20 cellular contexts compared by ENCODE assay signal in the genomic region with DNA sequence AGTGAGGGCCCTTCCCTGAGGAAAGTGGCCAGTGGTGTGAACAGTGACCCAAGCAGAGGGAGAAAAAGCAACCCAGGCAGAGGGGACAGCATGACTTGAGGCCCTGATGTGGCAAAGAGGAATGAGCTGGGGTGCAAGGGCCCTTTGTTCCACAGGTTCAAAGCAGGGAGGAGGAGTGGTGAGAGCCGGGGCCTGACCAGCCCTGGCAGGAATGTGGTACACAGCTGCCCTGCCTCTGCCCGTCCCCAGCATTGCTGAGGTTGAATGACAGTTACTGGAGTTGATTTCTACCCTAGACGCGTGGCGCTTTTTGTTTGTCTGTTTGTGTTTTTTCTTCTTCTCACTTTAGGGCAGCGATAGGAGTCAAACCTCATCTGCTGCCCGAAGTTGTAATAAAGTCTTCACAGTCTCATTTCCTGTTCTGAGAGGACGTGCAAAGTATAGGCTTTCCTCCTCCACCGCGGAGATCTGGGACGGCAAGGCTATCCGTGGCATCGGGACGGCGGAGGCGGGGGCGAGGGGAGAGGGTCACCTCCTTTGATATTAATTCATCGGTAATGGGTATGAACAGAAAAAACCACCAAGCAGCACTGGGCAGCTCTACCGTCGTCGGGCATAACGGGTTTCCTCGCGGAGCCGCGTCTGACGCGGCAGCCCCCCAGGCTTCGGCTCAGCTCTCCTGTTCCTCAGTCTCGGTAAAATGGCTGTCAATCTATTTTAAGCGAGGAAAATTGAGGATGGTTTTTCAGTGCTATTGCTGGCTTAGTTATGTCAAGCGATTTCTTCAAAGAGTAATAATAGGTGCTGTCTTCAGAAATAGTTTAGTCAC.
DNase-seq lines count a peak whose midpoint lies in the region; ATAC-seq, FAIRE-seq and TF ChIP-seq lines count a peak whose summit lies in the region.
"Had no signal": no experiment of that assay in that cellular context is flagged by ENCODE, and none has a peak within 500 bp of the region (broad histone marks: within the 10 kb centered on the region; RNA-seq: fewer than 3 reads in every experiment).

No MANE protein-coding gene starts in this region.

- H4K20me1 ChIP-seq in endothelial cell of umbilical vein (replicated peaks; ENCODE audit: control insufficient read depth, extremely low read depth, insufficient read depth, low read length), result no peaks in the 10 kb centered on the region

- H3K36me3 ChIP-seq in endothelial cell of umbilical vein (ENCODE audit: control insufficient read depth in 2 of 2, extremely low read depth in 1 of 2, insufficient read depth in 2 of 2, low read length in 2 of 2) (no peaks in the 10 kb centered on the region), kidney (ENCODE audit: control insufficient read depth in 1 of 2, insufficient read depth in 2 of 2, low read length in 2 of 2) (no peaks in the 10 kb centered on the region), parathyroid adenoma (ENCODE audit: control insufficient read depth, insufficient read depth, low read length) (no peaks in the 10 kb centered on the region), upper lobe of right lung (no peaks in the 10 kb centered on the region)
- H3K36me3 ChIP-seq: colonic mucosa, ovary had no signal

- H2AFZ ChIP-seq in endothelial cell of umbilical vein (ENCODE audit: low read depth, low read length) (peak overlapping the region; percentile 35), parathyroid adenoma (no peak overlapping the region)

- CTCF ChIA-PET in endothelial cell of umbilical vein (lab: Charles Lee), result no interaction called here

- TF ChIP-seq CTCF in endothelial cell of umbilical vein (IDR thresholded peaks at IDR 0.05; ENCODE audit: extremely low read depth in 1 of 2, insufficient read depth in 1 of 2, low read depth in 1 of 2, low read length in 2 of 2) (no peak), kidney (IDR thresholded peaks at IDR 0.05; ENCODE audit: borderline replicate concordance, extremely low read depth, insufficient read depth) (no peak), parathyroid adenoma (IDR thresholded peaks at IDR 0.05) (no peak), upper lobe of right lung (IDR thresholded peaks at IDR 0.05) (no peak)

- POLR2A ChIA-PET in endothelial cell of umbilical vein (lab: Charles Lee), result no interaction called here

- H3K27ac ChIP-seq in endothelial cell of umbilical vein (ENCODE audit: insufficient read depth, low read depth, low read length) (no peak overlapping the region), kidney (ENCODE audit: low read depth in 2 of 2, low read length in 2 of 2) (peak overlapping the region; percentile 55 to 66), parathyroid adenoma (no peak overlapping the region), upper lobe of right lung (no peak overlapping the region)
- H3K27ac ChIP-seq: colonic mucosa, foreskin keratinocyte, ovary had no signal

- H3K79me2 ChIP-seq in endothelial cell of umbilical vein (ENCODE audit: control insufficient read depth, insufficient read depth, low read length) (no peaks in the 10 kb centered on the region), parathyroid adenoma (no peaks in the 10 kb centered on the region)

- H3K9ac ChIP-seq in endothelial cell of umbilical vein (replicated peaks; ENCODE audit: extremely low read depth, insufficient read depth, low read length) (no peak overlapping the region), kidney (ENCODE audit: low read length in 2 of 2) (peak overlapping the region; percentile 8 to 38), parathyroid adenoma (no peak overlapping the region)

- DNase-seq in endothelial cell of umbilical vein (ENCODE audit: low read depth, low spot score) (peak; percentile 10), kidney (peak; percentile 71), upper lobe of right lung (no peak), H54 (ENCODE audit: insufficient read length, low spot score) (no peak), foreskin melanocyte (no peak), 8988T (no peak)
- DNase-seq: activated CD4-positive, alpha-beta T cell treated with anti-CD3 and anti-CD28 coated beads for 1 hour; activated naive CD4-positive, alpha-beta T cell treated with anti-CD3 and anti-CD28 coated beads, Interleukin-2, amount 50 U/mL, for 16 hours; activated T-cell treated with anti-CD3 and anti-CD28 coated beads, Interleukin-2, amount 50 U/mL, for 72 hours; Caco-2; colonic mucosa; foreskin keratinocyte; KBM-7; left colon; NCI-H187; NCI-H446 treated with DMSO at 0.1 percent for 48 hours; ovary; stimulated activated CD4-positive, alpha-beta T cell treated with anti-CD3 and anti-CD28 coated beads, Interleukin-4, amount 100 ng/mL, for 24 hours had no signal

- H3K4me3 ChIP-seq in endothelial cell of umbilical vein (replicated peaks in 1 of 3; ENCODE audit: insufficient read depth in 1 of 3, low read depth in 1 of 3, low read length in 3 of 3) (peak overlapping the region in 2 of 3 experiments; percentile 25 to 31), kidney (ENCODE audit: low read length in 2 of 2) (peak overlapping the region; percentile 54 to 67), parathyroid adenoma (ENCODE audit: low read depth, low read length) (peak overlapping the region; percentile 19), upper lobe of right lung (peak overlapping the region; percentile 19)
- H3K4me3 ChIP-seq: colonic mucosa, ovary, smooth muscle cell had no signal

- BruUV-seq in endothelial cell of umbilical vein (replicated peaks; lab: Mats Ljungman, UMichigan), result no TSS peak

- H3K4me1 ChIP-seq in endothelial cell of umbilical vein (ENCODE audit: control insufficient read depth, extremely low read depth, insufficient read depth, low read length) (peaks cover 3% of the 10 kb centered on the region), kidney (ENCODE audit: control insufficient read depth in 1 of 2, insufficient read depth in 1 of 2, low read depth in 1 of 2, low read length in 2 of 2) (peaks cover 13 to 25% of the 10 kb centered on the region in 2 donors), parathyroid adenoma (no peaks in the 10 kb centered on the region), upper lobe of right lung (no peaks in the 10 kb centered on the region)
- H3K4me1 ChIP-seq: Caco-2, colonic mucosa, foreskin keratinocyte had no signal

- H3K9me1 ChIP-seq in endothelial cell of umbilical vein (replicated peaks; ENCODE audit: control insufficient read depth, extremely low read depth, insufficient read depth, low read length), result no peaks in the 10 kb centered on the region

- FAIRE-seq in endothelial cell of umbilical vein (lab: Jason Lieb, UNC) (peak; percentile 59), kidney (lab: Jason Lieb, UNC) (no peak), H54 (lab: Jason Lieb, UNC) (no peak)

- intact Hi-C loops in endothelial cell of umbilical vein (cut with micrococcal nuclease) (loop anchor here (2.0 kb wide), 1 partner anchor 189 kb away; no protein-coding TSS in a partner anchor), kidney (cut with DNase I) (no loop called here), upper lobe of right lung (cut with DNase I) (no loop called here)

- TF ChIP-seq POLR2A in endothelial cell of umbilical vein (IDR thresholded peaks at IDR 0.05; ENCODE audit: low read depth, low read length), result no peak
- no peak for TF ChIP-seq POLR2A in H54 (IDR thresholded peaks at IDR 0.05; ENCODE audit: low read depth, low read length)

- H3K9me3 ChIP-seq in endothelial cell of umbilical vein (replicated peaks; ENCODE audit: control insufficient read depth, insufficient read depth, low read length) (no peaks in the 10 kb centered on the region), kidney (ENCODE audit: control insufficient read depth in 1 of 2, low read length in 2 of 2) (no peaks in the 10 kb centered on the region), parathyroid adenoma (ENCODE audit: control insufficient read depth, low read length) (no peaks in the 10 kb centered on the region), upper lobe of right lung (no peaks in the 10 kb centered on the region)
- H3K9me3 ChIP-seq: Caco-2, colonic mucosa, ovary had no signal

- peaks cover 0 to 10% of the 10 kb centered on the region in 2 experiments for H3K27me3 ChIP-seq in endothelial cell of umbilical vein (ENCODE audit: control insufficient read depth in 2 of 2, insufficient read depth in 2 of 2, low read length in 2 of 2)
- H3K27me3 ChIP-seq in parathyroid adenoma (ENCODE audit: control insufficient read depth, insufficient read depth, low read length), result no peaks in the 10 kb centered on the region
- H3K27me3 ChIP-seq in upper lobe of right lung, result no peaks in the 10 kb centered on the region
- H3K27me3 ChIP-seq: colonic mucosa, ovary had no signal

- ATAC-seq in upper lobe of right lung, result peak; percentile 33
- ATAC-seq: activated T-cell treated with anti-CD3 and anti-CD28 coated beads, Interleukin-2, amount 50 U/mL, for 72 hours; foreskin keratinocyte; left colon had no signal

- dilution Hi-C loops in endothelial cell of umbilical vein (cut with MboI; ENCODE audit: extremely low pct_ligation_motif_present, low sequenced_read_pairs), result no loop called here

- H3K4me2 ChIP-seq in endothelial cell of umbilical vein (ENCODE audit: insufficient read depth, low read length), result peak overlapping the region; percentile 37
- peak overlapping the region; percentile 8 for H3K4me2 ChIP-seq in parathyroid adenoma (ENCODE audit: low read length)
- H3K4me2 ChIP-seq: smooth muscle cell had no signal

TF ChIP-seq in endothelial cell of umbilical vein, 7 proteins besides CTCF, POLR2A, EP300 and RAD21:
- TF ChIP-seq JUN (IDR thresholded peaks at IDR 0.05; ENCODE audit: borderline replicate concordance, insufficient read depth, insufficient read length, low read depth) (no peak), POLR2AphosphoS5 (IDR thresholded peaks at IDR 0.05; ENCODE audit: insufficient read depth, low read depth, low read length) (no peak)

Comparison
In these comparisons a context has a peak if more than half of its experiments do, and no peak if none do; other contexts are left out.
1. DNase-seq: peak in endothelial cell of umbilical vein (single experiment) and kidney (single experiment); none in upper lobe of right lung (single experiment), H54 (single experiment), foreskin melanocyte (single experiment) and 8988T (single experiment).
2. H3K27ac ChIP-seq: peak in kidney (2 of 2); none in endothelial cell of umbilical vein (single experiment), parathyroid adenoma (single experiment) and upper lobe of right lung (single experiment).
3. H3K9ac ChIP-seq: peak in kidney (2 of 2); none in endothelial cell of umbilical vein (single experiment) and parathyroid adenoma (single experiment).
4. Peak in every context shown above with its lines, with median percentiles within 50 percentile points of each other: H3K4me3 ChIP-seq.